In the genomic region with DNA sequence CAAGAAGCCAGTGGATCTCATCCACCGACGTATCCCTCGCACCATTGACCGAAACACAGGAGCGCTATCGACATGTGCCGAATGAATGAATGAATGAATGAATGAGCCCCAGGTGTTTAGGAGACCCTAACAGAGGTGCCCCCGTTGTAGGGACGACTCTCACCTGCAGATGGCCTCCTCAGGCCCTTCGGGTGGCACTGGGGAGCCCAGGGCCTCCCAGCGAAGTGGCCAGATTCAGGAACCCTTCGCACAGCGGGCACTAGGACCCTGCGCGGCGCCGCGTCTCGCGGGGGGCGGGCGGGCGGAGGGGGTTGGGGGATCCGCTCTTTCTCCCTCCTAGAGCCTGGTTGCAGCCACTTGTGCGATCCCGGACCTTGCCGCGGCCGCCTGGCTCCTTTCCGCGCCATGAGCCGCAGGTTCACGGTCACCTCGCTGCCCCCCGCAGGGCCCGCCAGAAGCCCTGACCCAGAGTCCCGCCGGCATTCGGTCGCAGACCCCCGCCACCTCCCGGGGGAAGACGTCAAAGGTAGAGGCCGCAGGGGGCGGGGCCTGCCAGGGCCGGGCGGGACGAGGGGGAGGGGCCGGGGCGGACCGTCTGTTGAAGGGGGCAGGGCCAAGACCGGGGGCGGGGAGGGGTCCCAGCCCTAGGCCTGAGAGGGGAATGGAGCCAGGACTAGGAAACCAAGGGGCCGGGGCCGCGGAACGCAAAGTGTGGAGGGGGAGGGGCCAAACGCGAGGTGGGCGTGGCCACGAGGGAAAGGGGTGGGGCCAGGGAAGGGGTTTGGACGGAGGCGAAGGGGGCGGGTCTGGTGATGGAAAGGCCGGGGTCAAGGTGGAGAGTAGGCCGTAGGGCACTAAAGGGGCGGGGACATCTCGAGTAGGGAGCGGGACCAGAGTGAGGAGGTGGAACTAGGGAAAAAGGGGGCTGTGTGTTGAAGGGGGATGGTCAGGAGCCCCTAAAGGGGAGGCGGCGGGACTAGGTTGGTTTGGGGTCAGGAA, we compare ENCODE assay signal across 1 cellular context.
A peak's percentile ranks its signal among the peaks of the same experiment; 100 is the strongest.
TF ChIP-seq lines count a peak whose summit lies in the region.

No MANE protein-coding gene starts in this region.

TF ChIP-seq in HepG2, 621 proteins besides CTCF, POLR2A, EP300 and RAD21 (continued from another document and continues in another):
- TF ChIP-seq, protein P1, sequence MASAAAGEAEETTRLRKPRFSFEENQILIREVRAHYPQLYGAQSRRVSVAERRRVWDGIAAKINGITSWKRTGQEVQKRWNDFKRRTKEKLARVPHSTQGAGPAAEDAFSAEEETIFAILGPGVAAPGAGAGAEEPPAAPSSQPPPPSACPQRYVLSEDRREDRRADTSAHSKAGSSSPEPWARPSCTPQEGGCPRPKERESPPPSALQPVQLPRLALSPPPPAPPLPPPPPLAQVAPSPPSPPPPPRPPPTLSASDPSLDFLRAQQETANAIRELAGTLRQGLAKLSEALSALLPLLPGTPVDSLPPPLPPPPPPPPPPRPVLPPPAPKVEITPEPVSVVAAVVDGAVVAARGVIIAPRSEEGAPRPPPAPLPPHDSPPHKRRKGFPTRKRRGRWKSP (CRISPR knock-in tag; IDR thresholded peaks at IDR 0.05) = no peak
- TF ChIP-seq ZNF563 (CRISPR knock-in tag; IDR thresholded peaks at IDR 0.05) = peak; percentile 61
- TF ChIP-seq ZNF274 (CRISPR knock-in tag; IDR thresholded peaks at IDR 0.05) = peak; percentile 78; the same call in 1 of the 2 replicates
- no peak for TF ChIP-seq ZFP36 (IDR thresholded peaks at IDR 0.05; ENCODE audit: borderline replicate concordance, low read depth, low read length, partially characterized antibody)
- TF ChIP-seq, protein P2, sequence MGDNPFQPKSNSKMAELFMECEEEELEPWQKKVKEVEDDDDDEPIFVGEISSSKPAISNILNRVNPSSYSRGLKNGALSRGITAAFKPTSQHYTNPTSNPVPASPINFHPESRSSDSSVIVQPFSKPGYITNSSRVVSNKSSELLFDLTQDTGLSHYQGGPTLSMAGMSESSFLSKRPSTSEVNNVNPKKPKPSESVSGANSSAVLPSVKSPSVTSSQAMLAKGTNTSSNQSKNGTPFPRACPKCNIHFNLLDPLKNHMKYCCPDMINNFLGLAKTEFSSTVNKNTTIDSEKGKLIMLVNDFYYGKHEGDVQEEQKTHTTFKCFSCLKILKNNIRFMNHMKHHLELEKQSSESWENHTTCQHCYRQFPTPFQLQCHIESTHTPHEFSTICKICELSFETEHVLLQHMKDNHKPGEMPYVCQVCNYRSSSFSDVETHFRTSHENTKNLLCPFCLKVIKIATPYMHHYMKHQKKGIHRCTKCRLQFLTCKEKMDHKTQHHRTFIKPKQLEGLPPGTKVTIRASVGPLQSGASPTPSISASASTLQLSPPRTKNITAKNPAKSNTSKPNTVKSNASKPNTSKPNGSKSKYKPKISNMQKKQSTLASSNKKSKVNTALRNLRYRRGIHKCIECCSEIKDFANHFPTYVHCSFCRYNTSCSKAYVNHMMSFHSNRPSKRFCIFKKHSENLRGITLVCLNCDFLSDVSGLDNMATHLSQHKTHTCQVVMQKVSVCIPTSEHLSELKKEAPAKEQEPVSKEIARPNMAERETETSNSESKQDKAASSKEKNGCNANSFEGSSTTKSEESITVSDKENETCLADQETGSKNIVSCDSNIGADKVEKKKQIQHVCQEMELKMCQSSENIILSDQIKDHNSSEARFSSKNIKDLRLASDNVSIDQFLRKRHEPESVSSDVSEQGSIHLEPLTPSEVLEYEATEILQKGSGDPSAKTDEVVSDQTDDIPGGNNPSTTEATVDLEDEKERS (CRISPR knock-in tag; IDR thresholded peaks at IDR 0.05) = 0 out of 2 replicates have a peak, but pooled peaks have one; percentile 53
- peak; percentile 52; the same call in 1 of the 2 replicates for TF ChIP-seq ZNF343 (CRISPR knock-in tag; IDR thresholded peaks at IDR 0.05)
- no peak for TF ChIP-seq ZNF446 (CRISPR knock-in tag; IDR thresholded peaks at IDR 0.05)
- TF ChIP-seq XBP1 (CRISPR knock-in tag; IDR thresholded peaks at IDR 0.05) = no peak
- peak; percentile 45; the same call in 1 of the 2 replicates for TF ChIP-seq SP5 (CRISPR knock-in tag; IDR thresholded peaks at IDR 0.05; ENCODE audit: borderline replicate concordance, low read depth)
- TF ChIP-seq ZNF577 (CRISPR knock-in tag; IDR thresholded peaks at IDR 0.05; ENCODE audit: borderline replicate concordance, low read depth) = 0 out of 2 replicates have a peak, but pooled peaks have one; percentile 48
- TF ChIP-seq, protein P3, sequence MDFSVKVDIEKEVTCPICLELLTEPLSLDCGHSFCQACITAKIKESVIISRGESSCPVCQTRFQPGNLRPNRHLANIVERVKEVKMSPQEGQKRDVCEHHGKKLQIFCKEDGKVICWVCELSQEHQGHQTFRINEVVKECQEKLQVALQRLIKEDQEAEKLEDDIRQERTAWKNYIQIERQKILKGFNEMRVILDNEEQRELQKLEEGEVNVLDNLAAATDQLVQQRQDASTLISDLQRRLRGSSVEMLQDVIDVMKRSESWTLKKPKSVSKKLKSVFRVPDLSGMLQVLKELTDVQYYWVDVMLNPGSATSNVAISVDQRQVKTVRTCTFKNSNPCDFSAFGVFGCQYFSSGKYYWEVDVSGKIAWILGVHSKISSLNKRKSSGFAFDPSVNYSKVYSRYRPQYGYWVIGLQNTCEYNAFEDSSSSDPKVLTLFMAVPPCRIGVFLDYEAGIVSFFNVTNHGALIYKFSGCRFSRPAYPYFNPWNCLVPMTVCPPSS (IDR thresholded peaks at IDR 0.05) = no peak
- 0 out of 3 replicates have a peak, but pooled peaks have one; percentile 40 for TF ChIP-seq MXI1 (IDR thresholded peaks at IDR 0.05; ENCODE audit: borderline replicate concordance, low read depth, low read length)
- TF ChIP-seq KLF12 (CRISPR knock-in tag; IDR thresholded peaks at IDR 0.05; ENCODE audit: borderline replicate concordance) = no peak
- TF ChIP-seq, protein P4, sequence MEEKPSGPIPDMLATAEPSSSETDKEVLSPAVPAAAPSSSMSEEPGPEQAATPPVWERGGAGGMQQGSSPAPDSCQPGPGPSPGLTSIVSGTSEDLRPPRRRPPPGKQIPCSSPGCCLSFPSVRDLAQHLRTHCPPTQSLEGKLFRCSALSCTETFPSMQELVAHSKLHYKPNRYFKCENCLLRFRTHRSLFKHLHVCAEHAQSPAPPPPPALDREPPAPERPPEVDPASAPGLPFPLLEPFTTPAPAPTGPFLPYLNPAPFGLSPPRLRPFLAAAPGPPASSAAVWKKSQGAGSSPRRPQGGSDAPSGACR (CRISPR knock-in tag; IDR thresholded peaks at IDR 0.05) = peak; percentile 46; the same call in 1 of the 2 replicates
- 0 out of 2 replicates have a peak, but pooled peaks have one; percentile 15 for TF ChIP-seq MIXL1 (CRISPR knock-in tag; IDR thresholded peaks at IDR 0.05)
- TF ChIP-seq ZFP82 (CRISPR knock-in tag; IDR thresholded peaks at IDR 0.05; ENCODE audit: borderline replicate concordance) = peak; percentile 40; the same call in 1 of the 2 replicates
- TF ChIP-seq, protein P5, sequence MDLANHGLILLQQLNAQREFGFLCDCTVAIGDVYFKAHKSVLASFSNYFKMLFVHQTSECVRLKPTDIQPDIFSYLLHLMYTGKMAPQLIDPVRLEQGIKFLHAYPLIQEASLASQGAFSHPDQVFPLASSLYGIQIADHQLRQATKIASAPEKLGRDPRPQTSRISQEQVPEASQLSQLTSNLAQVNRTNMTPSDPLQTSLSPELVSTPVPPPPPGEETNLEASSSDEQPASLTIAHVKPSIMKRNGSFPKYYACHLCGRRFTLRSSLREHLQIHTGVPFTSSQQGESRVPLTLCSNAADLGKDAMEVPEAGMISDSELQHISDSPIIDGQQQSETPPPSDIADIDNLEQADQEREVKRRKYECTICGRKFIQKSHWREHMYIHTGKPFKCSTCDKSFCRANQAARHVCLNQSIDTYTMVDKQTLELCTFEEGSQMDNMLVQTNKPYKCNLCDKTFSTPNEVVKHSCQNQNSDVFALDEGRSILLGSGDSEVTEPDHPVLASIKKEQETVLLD (CRISPR knock-in tag; IDR thresholded peaks at IDR 0.05; ENCODE audit: low read depth) = no peak
- TF ChIP-seq, protein P6, sequence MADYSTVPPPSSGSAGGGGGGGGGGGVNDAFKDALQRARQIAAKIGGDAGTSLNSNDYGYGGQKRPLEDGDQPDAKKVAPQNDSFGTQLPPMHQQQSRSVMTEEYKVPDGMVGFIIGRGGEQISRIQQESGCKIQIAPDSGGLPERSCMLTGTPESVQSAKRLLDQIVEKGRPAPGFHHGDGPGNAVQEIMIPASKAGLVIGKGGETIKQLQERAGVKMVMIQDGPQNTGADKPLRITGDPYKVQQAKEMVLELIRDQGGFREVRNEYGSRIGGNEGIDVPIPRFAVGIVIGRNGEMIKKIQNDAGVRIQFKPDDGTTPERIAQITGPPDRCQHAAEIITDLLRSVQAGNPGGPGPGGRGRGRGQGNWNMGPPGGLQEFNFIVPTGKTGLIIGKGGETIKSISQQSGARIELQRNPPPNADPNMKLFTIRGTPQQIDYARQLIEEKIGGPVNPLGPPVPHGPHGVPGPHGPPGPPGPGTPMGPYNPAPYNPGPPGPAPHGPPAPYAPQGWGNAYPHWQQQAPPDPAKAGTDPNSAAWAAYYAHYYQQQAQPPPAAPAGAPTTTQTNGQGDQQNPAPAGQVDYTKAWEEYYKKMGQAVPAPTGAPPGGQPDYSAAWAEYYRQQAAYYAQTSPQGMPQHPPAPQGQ (CRISPR knock-in tag; IDR thresholded peaks at IDR 0.05; ENCODE audit: borderline replicate concordance) = no peak
- 0 out of 2 replicates have a peak, but pooled peaks have one; percentile 49 for TF ChIP-seq ADNP (CRISPR knock-in tag; IDR thresholded peaks at IDR 0.05)
- TF ChIP-seq ARNT (IDR thresholded peaks at IDR 0.05) = no peak
- TF ChIP-seq ATF7 (IDR thresholded peaks at IDR 0.05) = no peak
- peak; percentile 76; the same call in 1 of the 2 replicates for TF ChIP-seq ATF7 (CRISPR knock-in tag; IDR thresholded peaks at IDR 0.05)
- TF ChIP-seq, protein P7, sequence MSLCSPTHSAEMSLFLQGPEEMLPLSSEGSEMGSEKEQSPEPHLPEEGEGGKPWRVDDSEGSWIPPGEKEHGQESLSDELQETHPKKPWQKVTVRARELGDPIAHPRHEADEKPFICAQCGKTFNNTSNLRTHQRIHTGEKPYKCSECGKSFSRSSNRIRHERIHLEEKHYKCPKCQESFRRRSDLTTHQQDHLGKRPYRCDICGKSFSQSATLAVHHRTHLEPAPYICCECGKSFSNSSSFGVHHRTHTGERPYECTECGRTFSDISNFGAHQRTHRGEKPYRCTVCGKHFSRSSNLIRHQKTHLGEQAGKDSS (CRISPR knock-in tag; IDR thresholded peaks at IDR 0.05; ENCODE audit: borderline replicate concordance, low read depth) = no peak
- no peak for TF ChIP-seq ZFP1 (CRISPR knock-in tag; IDR thresholded peaks at IDR 0.05)
- TF ChIP-seq FOXA1 (IDR thresholded peaks at IDR 0.05) = no peak
- no peak for TF ChIP-seq FOXA1 (CRISPR knock-in tag; IDR thresholded peaks at IDR 0.05)
- peak; percentile 40; the same call in 1 of the 2 replicates for TF ChIP-seq HDAC2 (CRISPR knock-in tag; IDR thresholded peaks at IDR 0.05)
- TF ChIP-seq NR1H2 (CRISPR knock-in tag; IDR thresholded peaks at IDR 0.05; ENCODE audit: borderline replicate concordance, low read depth) = no peak
- TF ChIP-seq FOXK1 (CRISPR knock-in tag; IDR thresholded peaks at IDR 0.05; ENCODE audit: borderline replicate concordance, low read depth) = no peak
- 0 out of 2 replicates have a peak, but pooled peaks have one; percentile 33 for TF ChIP-seq GLI4 (CRISPR knock-in tag; IDR thresholded peaks at IDR 0.05; ENCODE audit: borderline replicate concordance)
- TF ChIP-seq, protein P8, sequence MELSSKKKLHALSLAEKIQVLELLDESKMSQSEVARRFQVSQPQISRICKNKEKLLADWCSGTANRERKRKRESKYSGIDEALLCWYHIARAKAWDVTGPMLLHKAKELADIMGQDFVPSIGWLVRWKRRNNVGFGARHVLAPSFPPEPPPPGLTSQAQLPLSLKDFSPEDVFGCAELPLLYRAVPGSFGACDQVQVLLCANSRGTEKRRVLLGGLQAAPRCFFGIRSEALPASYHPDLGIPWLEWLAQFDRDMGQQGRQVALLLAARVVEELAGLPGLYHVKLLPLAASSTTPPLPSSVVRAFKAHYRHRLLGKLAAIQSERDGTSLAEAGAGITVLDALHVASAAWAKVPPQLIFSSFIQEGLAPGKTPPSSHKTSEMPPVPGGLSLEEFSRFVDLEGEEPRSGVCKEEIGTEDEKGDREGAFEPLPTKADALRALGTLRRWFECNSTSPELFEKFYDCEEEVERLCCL (CRISPR knock-in tag; IDR thresholded peaks at IDR 0.05; ENCODE audit: borderline replicate concordance) = peak; percentile 44; the same call in 1 of the 2 replicates
- no peak for TF ChIP-seq ZSCAN22 (CRISPR knock-in tag; IDR thresholded peaks at IDR 0.05)
- TF ChIP-seq ZNF33B (CRISPR knock-in tag; IDR thresholded peaks at IDR 0.05) = peak; percentile 74; the same call in 1 of the 2 replicates
- 0 out of 2 replicates have a peak, but pooled peaks have one; percentile 21 for TF ChIP-seq ZNF564 (CRISPR knock-in tag; IDR thresholded peaks at IDR 0.05)
- TF ChIP-seq, protein P9, sequence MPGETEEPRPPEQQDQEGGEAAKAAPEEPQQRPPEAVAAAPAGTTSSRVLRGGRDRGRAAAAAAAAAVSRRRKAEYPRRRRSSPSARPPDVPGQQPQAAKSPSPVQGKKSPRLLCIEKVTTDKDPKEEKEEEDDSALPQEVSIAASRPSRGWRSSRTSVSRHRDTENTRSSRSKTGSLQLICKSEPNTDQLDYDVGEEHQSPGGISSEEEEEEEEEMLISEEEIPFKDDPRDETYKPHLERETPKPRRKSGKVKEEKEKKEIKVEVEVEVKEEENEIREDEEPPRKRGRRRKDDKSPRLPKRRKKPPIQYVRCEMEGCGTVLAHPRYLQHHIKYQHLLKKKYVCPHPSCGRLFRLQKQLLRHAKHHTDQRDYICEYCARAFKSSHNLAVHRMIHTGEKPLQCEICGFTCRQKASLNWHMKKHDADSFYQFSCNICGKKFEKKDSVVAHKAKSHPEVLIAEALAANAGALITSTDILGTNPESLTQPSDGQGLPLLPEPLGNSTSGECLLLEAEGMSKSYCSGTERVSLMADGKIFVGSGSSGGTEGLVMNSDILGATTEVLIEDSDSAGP (CRISPR knock-in tag; IDR thresholded peaks at IDR 0.05; ENCODE audit: borderline replicate concordance) = peak; percentile 70; the same call in 1 of the 2 replicates
- 0 out of 2 replicates have a peak, but pooled peaks have one; percentile 38 for TF ChIP-seq ZNF224 (CRISPR knock-in tag; IDR thresholded peaks at IDR 0.05)
- no peak for TF ChIP-seq TBP (CRISPR knock-in tag; IDR thresholded peaks at IDR 0.05)
- no peak for TF ChIP-seq ZNF776 (CRISPR knock-in tag; IDR thresholded peaks at IDR 0.05)
- TF ChIP-seq KMT2A (CRISPR knock-in tag; IDR thresholded peaks at IDR 0.05) = peak; percentile 28; the same call in 1 of the 2 replicates
- TF ChIP-seq, protein P10, sequence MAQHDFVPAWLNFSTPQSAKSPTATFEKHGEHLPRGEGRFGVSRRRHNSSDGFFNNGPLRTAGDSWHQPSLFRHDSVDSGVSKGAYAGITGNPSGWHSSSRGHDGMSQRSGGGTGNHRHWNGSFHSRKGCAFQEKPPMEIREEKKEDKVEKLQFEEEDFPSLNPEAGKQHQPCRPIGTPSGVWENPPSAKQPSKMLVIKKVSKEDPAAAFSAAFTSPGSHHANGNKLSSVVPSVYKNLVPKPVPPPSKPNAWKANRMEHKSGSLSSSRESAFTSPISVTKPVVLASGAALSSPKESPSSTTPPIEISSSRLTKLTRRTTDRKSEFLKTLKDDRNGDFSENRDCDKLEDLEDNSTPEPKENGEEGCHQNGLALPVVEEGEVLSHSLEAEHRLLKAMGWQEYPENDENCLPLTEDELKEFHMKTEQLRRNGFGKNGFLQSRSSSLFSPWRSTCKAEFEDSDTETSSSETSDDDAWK (CRISPR knock-in tag; IDR thresholded peaks at IDR 0.05) = no peak
- TF ChIP-seq, protein P11, sequence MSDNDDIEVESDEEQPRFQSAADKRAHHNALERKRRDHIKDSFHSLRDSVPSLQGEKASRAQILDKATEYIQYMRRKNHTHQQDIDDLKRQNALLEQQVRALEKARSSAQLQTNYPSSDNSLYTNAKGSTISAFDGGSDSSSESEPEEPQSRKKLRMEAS (IDR thresholded peaks at IDR 0.05) = peak; percentile 18
- no peak; the same call in 1 of the 2 replicates for TF ChIP-seq IRX3 (CRISPR knock-in tag; IDR thresholded peaks at IDR 0.05; ENCODE audit: borderline replicate concordance, low read depth)
- TF ChIP-seq ZNF891 (CRISPR knock-in tag; IDR thresholded peaks at IDR 0.05) = peak; percentile 57; the same call in 1 of the 2 replicates
